ENCODE assay signal across 14 cellular contexts in the genomic region with DNA sequence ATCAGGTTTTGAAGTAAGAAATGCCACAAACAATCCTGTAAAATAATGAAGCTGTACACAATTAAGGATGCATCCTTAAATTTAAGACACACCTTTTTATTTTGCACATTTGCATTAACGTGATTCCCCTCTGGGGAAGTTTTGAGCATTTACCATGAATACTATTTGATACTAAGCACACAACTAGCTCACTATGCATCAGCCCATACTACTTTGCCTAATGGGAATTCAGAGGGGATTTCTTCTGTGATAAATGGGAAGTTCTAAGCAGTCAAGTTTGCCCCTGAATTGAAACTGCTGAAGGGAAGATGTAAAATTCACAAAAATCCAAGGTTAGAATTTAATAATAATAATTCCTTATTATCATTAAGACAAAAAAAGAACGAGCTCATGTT. TPM values are rescaled to one million over a fixed set of nuclear protein-coding genes. Genes with fewer than 3 reads are reported as not detected.
DNase-seq lines count a peak whose midpoint lies in the region; ATAC-seq lines count a peak whose summit lies in the region.
"Had no signal": no experiment of that assay in that cellular context is flagged by ENCODE, and none has a peak within 500 bp of the region (broad histone marks: within the 10 kb centered on the region; RNA-seq: fewer than 3 reads in every experiment).

No MANE protein-coding gene starts in this region.

- peak; percentile 26 for ATAC-seq in GM18517 (IDR thresholded peaks at IDR 0.05; ENCODE audit: unreplicated experiment)
- peak; percentile 37 for ATAC-seq in GM21529 (IDR thresholded peaks at IDR 0.05; ENCODE audit: unreplicated experiment)
- ATAC-seq in naive B cell (ENCODE audit: low read depth in 2 of 2) = peak; percentile 39 to 54
- ATAC-seq: right cardiac atrium had no signal

- H3K27ac Mint-ChIP-seq in IgD-negative memory B cell (peak overlapping the region; percentile 55 to 87 (median 77)), naive B cell (peak overlapping the region in 4 of 6 donors; percentile 29 to 87 (median 76))

- H3K36me3 Mint-ChIP-seq in IgD-negative memory B cell = peaks cover 8% of the 10 kb centered on the region
- H3K36me3 Mint-ChIP-seq in naive B cell = peaks cover 20 to 22% of the 10 kb centered on the region in 2 donors

- H3K27me3 Mint-ChIP-seq in IgD-negative memory B cell = no peaks in the 10 kb centered on the region
- H3K27me3 Mint-ChIP-seq in naive B cell = no peaks in the 10 kb centered on the region

- peaks cover 34 to 52% (median 51%) of the 10 kb centered on the region in 3 donors for H3K4me1 Mint-ChIP-seq in IgD-negative memory B cell
- peaks cover 25 to 44% (median 30%) of the 10 kb centered on the region in 3 donors for H3K4me1 Mint-ChIP-seq in naive B cell

- H3K9me3 Mint-ChIP-seq in IgD-negative memory B cell = no peaks in the 10 kb centered on the region
- no peaks in the 10 kb centered on the region for H3K9me3 Mint-ChIP-seq in naive B cell

- H3K4me3 Mint-ChIP-seq in IgD-negative memory B cell (peak overlapping the region; percentile 14 to 89 (median 38)), naive B cell (peak overlapping the region in 1 of 8 donors; percentile 23)

- DNase-seq in naive B cell = no peak
- DNase-seq in hepatic stellate cell (ENCODE audit: low spot score) = no peak
- DNase-seq in pons (ENCODE audit: low spot score) = no peak
- no peak for DNase-seq in NCI-H748 treated with DMSO at 0.1 percent for 48 hours (lab: John Stamatoyannopoulos, UW)
- no peak for DNase-seq in GM03348 (ENCODE audit: low spot score)
- DNase-seq: anterior cingulate cortex, foreskin fibroblast, kidney, NCI-H446, right cardiac atrium, T1000 had no signal

RNA-seq across cellular contexts. Expression of a gene that starts 27.4 kb away (rescaled TPM):
- polyA plus RNA-seq in IgD-negative memory B cell = 126 TPM
- polyA plus RNA-seq in naive B cell (ENCODE audit: low read depth in 6 of 6) = 10 to 100 TPM; 65.6 to 89.8 (median 83.6) TPM
